ENCODE assay signal across 2 cellular contexts in genomic region chr11:44116433-44116832, GRCh38.
TF ChIP-seq lines count a peak whose summit lies in the region.

No MANE protein-coding gene starts in this region.

TF ChIP-seq in HepG2, 621 proteins besides CTCF, POLR2A, EP300 and RAD21:
- no peak for TF ChIP-seq HOXD1 (CRISPR knock-in tag; IDR thresholded peaks at IDR 0.05)
- no peak for TF ChIP-seq SIN3B (IDR thresholded peaks at IDR 0.05; ENCODE audit: low read length)
- TF ChIP-seq ARNT2 (CRISPR knock-in tag; IDR thresholded peaks at IDR 0.05; ENCODE audit: low read depth) = no peak
- TF ChIP-seq ZNF207 (IDR thresholded peaks at IDR 0.05; ENCODE audit: borderline replicate concordance) = no peak
- no peak for TF ChIP-seq ZNF10 (CRISPR knock-in tag; IDR thresholded peaks at IDR 0.05; ENCODE audit: borderline replicate concordance, low read depth)
- no peak for TF ChIP-seq ZNF354B (CRISPR knock-in tag; IDR thresholded peaks at IDR 0.05)
- TF ChIP-seq MAX (IDR thresholded peaks at IDR 0.05) = no peak
- no peak for TF ChIP-seq GATA4 (IDR thresholded peaks at IDR 0.05; ENCODE audit: borderline replicate concordance, low read depth)
- TF ChIP-seq TCF7 (IDR thresholded peaks at IDR 0.05; ENCODE audit: low read depth) = no peak
- TF ChIP-seq ZNF34 (CRISPR knock-in tag; IDR thresholded peaks at IDR 0.05; ENCODE audit: borderline replicate concordance) = no peak
- TF ChIP-seq TRAFD1 (CRISPR knock-in tag; IDR thresholded peaks at IDR 0.05; ENCODE audit: borderline replicate concordance) = no peak
- TF ChIP-seq ZBED4 (CRISPR knock-in tag; IDR thresholded peaks at IDR 0.05; ENCODE audit: borderline replicate concordance) = no peak
- no peak for TF ChIP-seq ZNF362 (CRISPR knock-in tag; IDR thresholded peaks at IDR 0.05; ENCODE audit: borderline replicate concordance)
- no peak for TF ChIP-seq PRDM15 (CRISPR knock-in tag; IDR thresholded peaks at IDR 0.05)

TF ChIP-seq in GM23338, 12 proteins besides CTCF, POLR2A, EP300 and RAD21:
- TF ChIP-seq EZH2 (IDR thresholded peaks at IDR 0.05; ENCODE audit: low read depth, unreplicated experiment) (no peak), JUNB (IDR thresholded peaks at IDR 0.05; ENCODE audit: unreplicated experiment) (no peak), NANOG (IDR thresholded peaks at IDR 0.05; ENCODE audit: borderline replicate concordance) (no peak), ETS1 (IDR thresholded peaks at IDR 0.05) (no peak)
